ENCODE assay signal across 9 cellular contexts in genomic region chr13:101875717-101876393, GRCh38.
DNase-seq lines count a peak whose midpoint lies in the region; ATAC-seq and TF ChIP-seq lines count a peak whose summit lies in the region.
"Had no signal": no experiment of that assay in that cellular context is flagged by ENCODE, and none has a peak within 500 bp of the region (broad histone marks: within the 10 kb centered on the region; RNA-seq: fewer than 3 reads in every experiment).

No MANE protein-coding gene starts in this region.

- H3K9me3 Mint-ChIP-seq in activated T-cell treated with anti-CD3 and anti-CD28 coated beads, Interleukin-2, amount 50 U/mL, for 4 hours: no peaks in the 10 kb centered on the region

- no peak for TF ChIP-seq CTCF in coronary artery (IDR thresholded peaks at IDR 0.05)

- peaks cover 3% of the 10 kb centered on the region for H3K27me3 Mint-ChIP-seq in activated T-cell treated with anti-CD3 and anti-CD28 coated beads, Interleukin-2, amount 50 U/mL, for 4 hours (ENCODE audit: low read depth)

- no peaks in the 10 kb centered on the region for H3K4me1 Mint-ChIP-seq in activated T-cell treated with anti-CD3 and anti-CD28 coated beads, Interleukin-2, amount 50 U/mL, for 4 hours (ENCODE audit: low read depth)

- no peaks in the 10 kb centered on the region for H3K36me3 Mint-ChIP-seq in activated T-cell treated with anti-CD3 and anti-CD28 coated beads, Interleukin-2, amount 50 U/mL, for 4 hours (ENCODE audit: insufficient read depth)

- H3K27ac ChIP-seq in coronary artery: no peak overlapping the region

- no peaks in the 10 kb centered on the region for H3K9me3 ChIP-seq in endocrine pancreas (ENCODE audit: control insufficient read depth, low read length)

- H3K4me3 Mint-ChIP-seq in activated T-cell treated with anti-CD3 and anti-CD28 coated beads, Interleukin-2, amount 50 U/mL, for 4 hours: no peak overlapping the region

- DNase-seq in HS-27A (ENCODE audit: low read depth) (peak; percentile 9), NCI-H526 treated with DMSO at 0.1 percent for 48 hours (lab: John Stamatoyannopoulos, UW) (peak; percentile 99), sciatic nerve (ENCODE audit: low spot score) (no peak), posterior vena cava (ENCODE audit: low spot score) (no peak), coronary artery (ENCODE audit: low spot score) (no peak)
- DNase-seq in stimulated activated CD4-positive, alpha-beta T cell treated with anti-CD3 and anti-CD28 coated beads, Interleukin-4, amount 100 ng/mL, for 1 hour: no peak
- DNase-seq in activated T-cell treated with anti-CD3 and anti-CD28 coated beads, Interleukin-2, amount 50 U/mL, for 4 hours: no peak
- DNase-seq: activated effector memory CD4-positive, alpha-beta T cell treated with anti-CD3 and anti-CD28 coated beads, Interleukin-2, amount 50 U/mL, for 16 hours had no signal

- H3K4me3 ChIP-seq in endocrine pancreas (ENCODE audit: control insufficient read depth, insufficient read depth, low read length) (peak overlapping the region; percentile 72), coronary artery (no peak overlapping the region)

- H3K9ac ChIP-seq in endocrine pancreas (ENCODE audit: control insufficient read depth, insufficient read depth, low read length): no peak overlapping the region

- H3K36me3 ChIP-seq in endocrine pancreas (ENCODE audit: control insufficient read depth, insufficient read depth, low read length): no peaks in the 10 kb centered on the region

- intact Hi-C loops in sciatic nerve (cut with DNase I) (no loop called here), posterior vena cava (cut with DNase I) (no loop called here)

- H3K4me1 ChIP-seq in endocrine pancreas (ENCODE audit: control insufficient read depth, insufficient read depth, low read length): peaks cover 5% of the 10 kb centered on the region

- no peaks in the 10 kb centered on the region for H3K27me3 ChIP-seq in endocrine pancreas (ENCODE audit: control insufficient read depth, insufficient read depth, low read length)

- peak; percentile 51 for ATAC-seq in sciatic nerve
- no peak for ATAC-seq in activated T-cell treated with anti-CD3 and anti-CD28 coated beads, Interleukin-2, amount 50 U/mL, for 4 hours

Comparison
In these comparisons a context has a peak if more than half of its experiments do, and no peak if none do; other contexts are left out.
1. DNase-seq: peak in HS-27A (single experiment) and NCI-H526 treated with DMSO at 0.1 percent for 48 hours (single experiment); none in sciatic nerve (single experiment), stimulated activated CD4-positive, alpha-beta T cell treated with anti-CD3 and anti-CD28 coated beads, Interleukin-4, amount 100 ng/mL, for 1 hour (single experiment), posterior vena cava (single experiment), coronary artery (single experiment) and activated T-cell treated with anti-CD3 and anti-CD28 coated beads, Interleukin-2, amount 50 U/mL, for 4 hours (single experiment).